Comparison of ENCODE assay signal across 10 cellular contexts in genomic region chr14:77580477-77580876, GRCh38.
A peak's percentile ranks its signal among the peaks of the same experiment; 100 is the strongest.
DNase-seq lines count a peak whose midpoint lies in the region; ATAC-seq lines count a peak whose summit lies in the region.
"Had no signal": no experiment of that assay in that cellular context is flagged by ENCODE, and none has a peak within 500 bp of the region (broad histone marks: within the 10 kb centered on the region; RNA-seq: fewer than 3 reads in every experiment).

No MANE protein-coding gene starts in this region.

- peak overlapping the region; percentile 61 for H3K27ac Mint-ChIP-seq in activated T-cell treated with anti-CD3 and anti-CD28 coated beads, Interleukin-2, amount 50 U/mL, for 24 hours
- H3K27ac Mint-ChIP-seq in dendritic cell treated with granulocyte-macrophage colony-stimulating factor and Interleukin-4, amounts not matched to agents 40 ng/mL and 50 ng/mL, for 4 days, result no peak overlapping the region
- H3K27ac Mint-ChIP-seq in stimulated activated effector memory CD8-positive, alpha-beta T cell treated with anti-CD3 and anti-CD28 coated beads, Interleukin-12 subunit alpha, Interleukin-12 subunit beta, amount 100 ng/mL, for 72 hours, result no peak overlapping the region

- H3K27me3 Mint-ChIP-seq in activated T-cell treated with anti-CD3 and anti-CD28 coated beads, Interleukin-2, amount 50 U/mL, for 24 hours, result no peaks in the 10 kb centered on the region
- no peaks in the 10 kb centered on the region for H3K27me3 Mint-ChIP-seq in dendritic cell treated with granulocyte-macrophage colony-stimulating factor and Interleukin-4, amounts not matched to agents 40 ng/mL and 50 ng/mL, for 4 days
- H3K27me3 Mint-ChIP-seq: memory B cell had no signal

- ATAC-seq in HG03432 (IDR thresholded peaks at IDR 0.05; ENCODE audit: unreplicated experiment) (peak; percentile 26), GM19397 (IDR thresholded peaks at IDR 0.05; ENCODE audit: unreplicated experiment) (no peak)
- ATAC-seq in stimulated activated effector memory CD8-positive, alpha-beta T cell treated with anti-CD3 and anti-CD28 coated beads, Interleukin-12 subunit alpha, Interleukin-12 subunit beta, amount 100 ng/mL, for 72 hours, result no peak

- no peaks in the 10 kb centered on the region for H3K9me3 Mint-ChIP-seq in activated T-cell treated with anti-CD3 and anti-CD28 coated beads, Interleukin-2, amount 50 U/mL, for 24 hours
- H3K9me3 Mint-ChIP-seq in dendritic cell treated with granulocyte-macrophage colony-stimulating factor and Interleukin-4, amounts not matched to agents 40 ng/mL and 50 ng/mL, for 4 days, result no peaks in the 10 kb centered on the region
- no peaks in the 10 kb centered on the region for H3K9me3 Mint-ChIP-seq in stimulated activated effector memory CD8-positive, alpha-beta T cell treated with anti-CD3 and anti-CD28 coated beads, Interleukin-12 subunit alpha, Interleukin-12 subunit beta, amount 100 ng/mL, for 72 hours
- H3K9me3 Mint-ChIP-seq: memory B cell had no signal

- H3K36me3 Mint-ChIP-seq in activated T-cell treated with anti-CD3 and anti-CD28 coated beads, Interleukin-2, amount 50 U/mL, for 24 hours (ENCODE audit: low read depth), result peaks cover 31% of the 10 kb centered on the region
- H3K36me3 Mint-ChIP-seq in dendritic cell treated with granulocyte-macrophage colony-stimulating factor and Interleukin-4, amounts not matched to agents 40 ng/mL and 50 ng/mL, for 4 days (ENCODE audit: low read depth), result peaks cover 23% of the 10 kb centered on the region
- H3K36me3 Mint-ChIP-seq in stimulated activated effector memory CD8-positive, alpha-beta T cell treated with anti-CD3 and anti-CD28 coated beads, Interleukin-12 subunit alpha, Interleukin-12 subunit beta, amount 100 ng/mL, for 72 hours, result peaks cover 23% of the 10 kb centered on the region

- intact Hi-C loops in dendritic cell treated with granulocyte-macrophage colony-stimulating factor and Interleukin-4, amounts not matched to agents 40 ng/mL and 50 ng/mL, for 4 days (cut with micrococcal nuclease), result no loop called here

- DNase-seq in activated T-cell treated with anti-CD3 and anti-CD28 coated beads, Interleukin-2, amount 50 U/mL, for 24 hours, result no peak
- DNase-seq in activated T-cell treated with anti-CD3 and anti-CD28 coated beads for 4 hours, result no peak
- DNase-seq in stimulated activated effector memory CD8-positive, alpha-beta T cell treated with anti-CD3 and anti-CD28 coated beads, Interleukin-12 subunit alpha, Interleukin-12 subunit beta, amount 100 ng/mL, for 72 hours (ENCODE audit: low spot score in 2 of 2), result no peak
- DNase-seq in UCSD-AML1 (lab: John Stamatoyannopoulos, UW; ENCODE audit: unreplicated experiment), result no peak
- DNase-seq in SHP77 (lab: John Stamatoyannopoulos, UW), result no peak
- DNase-seq: stimulated activated CD4-positive, alpha-beta T cell treated with anti-CD3 and anti-CD28 coated beads, Interleukin-4, amount 100 ng/mL, for 1 hour had no signal

- no peak overlapping the region for H3K4me3 Mint-ChIP-seq in activated T-cell treated with anti-CD3 and anti-CD28 coated beads, Interleukin-2, amount 50 U/mL, for 24 hours
- peak overlapping the region; percentile 13 for H3K4me3 Mint-ChIP-seq in dendritic cell treated with granulocyte-macrophage colony-stimulating factor and Interleukin-4, amounts not matched to agents 40 ng/mL and 50 ng/mL, for 4 days
- peak overlapping the region; percentile 55 for H3K4me3 Mint-ChIP-seq in stimulated activated effector memory CD8-positive, alpha-beta T cell treated with anti-CD3 and anti-CD28 coated beads, Interleukin-12 subunit alpha, Interleukin-12 subunit beta, amount 100 ng/mL, for 72 hours
- H3K4me3 Mint-ChIP-seq: memory B cell had no signal

- H3K4me1 Mint-ChIP-seq in activated T-cell treated with anti-CD3 and anti-CD28 coated beads, Interleukin-2, amount 50 U/mL, for 24 hours (ENCODE audit: low read depth), result peaks cover 33% of the 10 kb centered on the region
- H3K4me1 Mint-ChIP-seq in dendritic cell treated with granulocyte-macrophage colony-stimulating factor and Interleukin-4, amounts not matched to agents 40 ng/mL and 50 ng/mL, for 4 days (ENCODE audit: low read depth), result peaks cover 18% of the 10 kb centered on the region
- peaks cover 23% of the 10 kb centered on the region for H3K4me1 Mint-ChIP-seq in stimulated activated effector memory CD8-positive, alpha-beta T cell treated with anti-CD3 and anti-CD28 coated beads, Interleukin-12 subunit alpha, Interleukin-12 subunit beta, amount 100 ng/mL, for 72 hours
